Comparison of ENCODE assay signal across 18 cellular contexts in the genomic region with DNA sequence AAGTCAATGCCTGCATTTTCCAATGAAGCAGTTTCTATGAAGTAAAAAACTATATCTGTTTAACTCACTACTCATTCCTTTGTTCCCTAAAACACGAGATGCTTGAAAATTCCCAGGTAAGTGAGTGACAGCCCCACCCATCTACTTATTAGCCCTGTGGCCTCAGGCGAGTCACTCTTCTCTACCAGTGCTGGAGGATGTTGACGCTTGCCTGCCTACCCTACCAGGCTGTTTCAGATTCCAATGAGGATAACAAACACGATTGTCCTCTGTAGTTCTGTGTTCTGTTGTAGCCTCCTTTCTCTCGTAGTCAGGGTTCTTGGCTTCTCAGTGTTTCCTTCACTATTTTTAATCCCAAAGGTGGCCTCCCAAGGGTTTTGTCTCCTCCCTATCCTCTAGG.
DNase-seq lines count a peak whose midpoint lies in the region; ATAC-seq, FAIRE-seq and TF ChIP-seq lines count a peak whose summit lies in the region.
"Had no signal": no experiment of that assay in that cellular context is flagged by ENCODE, and none has a peak within 500 bp of the region (broad histone marks: within the 10 kb centered on the region; RNA-seq: fewer than 3 reads in every experiment).

No MANE protein-coding gene starts in this region.

- CTCF ChIA-PET in WTC11 (lab: Charles Lee) = interaction anchor here (1.7 kb wide), 1 partner anchor 88 kb away, joined by 9 read pairs; no protein-coding TSS in a partner anchor

- no peak for TF ChIP-seq POLR2A in heart left ventricle (IDR thresholded peaks at IDR 0.05)
- TF ChIP-seq POLR2A in transverse colon (IDR thresholded peaks at IDR 0.05) = no peak

- H3K9me3 Mint-ChIP-seq in WTC11 = no peaks in the 10 kb centered on the region
- H3K9me3 Mint-ChIP-seq: neural crest cell had no signal

- FAIRE-seq in keratinocyte (lab: Jason Lieb, UNC) = peak; percentile 29

- H3K27me3 ChIP-seq in heart left ventricle (no peaks in the 10 kb centered on the region), keratinocyte (ENCODE audit: control insufficient read depth, extremely low read depth, insufficient read depth, low read length) (no peaks in the 10 kb centered on the region), transverse colon (no peaks in the 10 kb centered on the region)
- H3K27me3 ChIP-seq: adrenal gland, colonic mucosa had no signal

- no peaks in the 10 kb centered on the region for H3K79me2 ChIP-seq in keratinocyte (ENCODE audit: control insufficient read depth, insufficient read depth, low read length)

- no peak overlapping the region for H3K4me3 ChIP-seq in heart left ventricle
- H3K4me3 ChIP-seq in keratinocyte (ENCODE audit: control insufficient read depth in 2 of 3, extremely low read depth in 1 of 3, insufficient read depth in 2 of 3, low read depth in 1 of 3, low read length in 3 of 3) = no peak overlapping the region
- no peak overlapping the region for H3K4me3 ChIP-seq in transverse colon
- H3K4me3 ChIP-seq: adrenal gland, colonic mucosa, lower lobe of right lung had no signal

- peak overlapping the region; percentile 53 to 94 (median 82) for H3K27ac ChIP-seq in heart left ventricle
- H3K27ac ChIP-seq in keratinocyte (ENCODE audit: control insufficient read depth, insufficient read depth, low read length) = no peak overlapping the region
- peak overlapping the region; percentile 45 to 61 (median 60) for H3K27ac ChIP-seq in transverse colon
- H3K27ac ChIP-seq: adrenal gland, colonic mucosa, KMS-11, lower lobe of right lung had no signal

- H3K4me1 ChIP-seq in heart left ventricle = peaks cover 0 to 68% (median 23%) of the 10 kb centered on the region in 12 donors
- H3K4me1 ChIP-seq in keratinocyte (ENCODE audit: control insufficient read depth, extremely low read depth, insufficient read depth, low read length) = peaks cover 7% of the 10 kb centered on the region
- peaks cover 14 to 58% (median 32%) of the 10 kb centered on the region in 4 donors for H3K4me1 ChIP-seq in transverse colon
- H3K4me1 ChIP-seq: lower lobe of right lung had no signal

- no peaks in the 10 kb centered on the region for H4K20me1 ChIP-seq in keratinocyte (ENCODE audit: control insufficient read depth, extremely low read depth, insufficient read depth, low read length)

- DNase-seq in heart left ventricle (no peak), cardiac septum (ENCODE audit: low spot score) (no peak), WTC11 (ENCODE audit: low spot score) (no peak), keratinocyte (ENCODE audit: low read depth, low spot score) (no peak), transverse colon (no peak), NCI-H82 treated with DMSO at 0.1 percent for 48 hours (lab: John Stamatoyannopoulos, UW; ENCODE audit: unreplicated experiment) (no peak)
- no peak for DNase-seq in stimulated activated naive CD8-positive, alpha-beta T cell treated with anti-CD3 and anti-CD28 coated beads, Interleukin-15, Interleukin-2, amounts not matched to agents 100 U/mL and 50 U/mL, for 24 hours
- DNase-seq: ACHN; activated CD4-positive, alpha-beta T cell treated with anti-CD3 and anti-CD28 coated beads for 4 hours; Calu3; colonic mucosa; lower lobe of right lung; NCI-H1694; stimulated activated naive CD4-positive, alpha-beta T cell had no signal

- in situ Hi-C loops in transverse colon (cut with MboI; ENCODE audit: low pct_ligation_motif_present in 1 of 4, low pct_unique_long_range_greater_than_20kb in 1 of 4, low sequenced_read_pairs in 3 of 4) = no loop called here

- H3K36me3 Mint-ChIP-seq in WTC11 = peaks cover 3% of the 10 kb centered on the region; the same call in 1 of the 2 replicates

- H3K9me3 ChIP-seq in heart left ventricle (no peaks in the 10 kb centered on the region), keratinocyte (ENCODE audit: control insufficient read depth, low read depth, low read length) (no peaks in the 10 kb centered on the region), transverse colon (no peaks in the 10 kb centered on the region)
- H3K9me3 ChIP-seq: adrenal gland, colonic mucosa, lower lobe of right lung had no signal

- no peaks in the 10 kb centered on the region for H3K36me3 ChIP-seq in heart left ventricle
- H3K36me3 ChIP-seq in keratinocyte (ENCODE audit: control insufficient read depth in 2 of 2, extremely low read depth in 1 of 2, insufficient read depth in 2 of 2, low read length in 2 of 2) = peaks cover 0 to 7% of the 10 kb centered on the region in 2 experiments
- H3K36me3 ChIP-seq in transverse colon = no peaks in the 10 kb centered on the region
- H3K36me3 ChIP-seq: adrenal gland, colonic mucosa had no signal

- H3K9ac ChIP-seq in keratinocyte (ENCODE audit: control insufficient read depth, extremely low read depth, insufficient read depth, low read length) = no peak overlapping the region
- H3K9ac ChIP-seq: KMS-11 had no signal

- no peak overlapping the region for H2AFZ ChIP-seq in keratinocyte (ENCODE audit: control insufficient read depth, low read length)

- dilution Hi-C loops in keratinocyte (cut with MboI; ENCODE audit: extremely low pct_ligation_motif_present, low sequenced_read_pairs) = no loop called here

- H3K27me3 Mint-ChIP-seq in WTC11 (ENCODE audit: low read depth) = no peaks in the 10 kb centered on the region

- TF ChIP-seq EP300 in transverse colon (IDR thresholded peaks at IDR 0.05; ENCODE audit: low read depth) = no peak

- TF ChIP-seq CTCF in heart left ventricle (IDR thresholded peaks at IDR 0.05) = no peak
- no peak for TF ChIP-seq CTCF in WTC11 (IDR thresholded peaks at IDR 0.05)
- no peak for TF ChIP-seq CTCF in keratinocyte (optimal IDR thresholded peaks at IDR 0.05 in 1 of 3, IDR thresholded peaks at IDR 0.05 in 1 of 3, conservative IDR thresholded peaks at IDR 0.05 in 1 of 3; ENCODE audit: extremely low read depth in 1 of 3, insufficient read depth in 2 of 3, low read length in 3 of 3)
- TF ChIP-seq CTCF in transverse colon (IDR thresholded peaks at IDR 0.05) = no peak

- POLR2A ChIA-PET in WTC11 (lab: Charles Lee) = no interaction called here

- ATAC-seq in heart left ventricle = no peak
- peak; percentile 52 for ATAC-seq in WTC11
- no peak for ATAC-seq in GM18870 (IDR thresholded peaks at IDR 0.05; ENCODE audit: unreplicated experiment)
- no peak for ATAC-seq in stimulated activated naive CD8-positive, alpha-beta T cell treated with anti-CD3 and anti-CD28 coated beads, Interleukin-15, Interleukin-2, amounts not matched to agents 100 U/mL and 50 U/mL, for 24 hours
- ATAC-seq: lower lobe of right lung had no signal

- peaks cover 12% of the 10 kb centered on the region for H3K4me1 Mint-ChIP-seq in WTC11
- H3K4me1 Mint-ChIP-seq: neural crest cell had no signal

- 0 out of 2 replicates have a peak overlapping the region, but pooled peaks have one; percentile 23 for H3K27ac Mint-ChIP-seq in WTC11

- H3K9me1 ChIP-seq in keratinocyte (ENCODE audit: control insufficient read depth, extremely low read depth, insufficient read depth, low read length) = no peaks in the 10 kb centered on the region

- intact Hi-C loops in heart left ventricle (cut with DNase I) = loop anchor here in 1 of 10 donors (10.0 kb wide), 1 partner anchor 62 kb away; no protein-coding TSS in a partner anchor
- intact Hi-C loops in cardiac septum (cut with DNase I) = no loop called here
- intact Hi-C loops in transverse colon (cut with DNase I; ENCODE audit: low total_unique reads) = no loop called here

- WGBS in heart left ventricle, 4 donors = 39 to 57% (median 41%) methylated on average over 5 of the region's 5 CpGs
- WGBS in transverse colon (ENCODE audit: low coverage in 1 of 2), 2 donors = 41 to 42% methylated on average over 5 of the region's 5 CpGs

- H3K4me2 ChIP-seq in keratinocyte (ENCODE audit: control insufficient read depth, extremely low read depth, insufficient read depth, low read depth, low read length) = no peak overlapping the region
- H3K4me2 ChIP-seq: KMS-11 had no signal

- H3K4me3 Mint-ChIP-seq in WTC11 = no peak overlapping the region
- H3K4me3 Mint-ChIP-seq: neural crest cell had no signal

TF ChIP-seq in WTC11, 78 proteins besides CTCF, POLR2A, EP300 and RAD21:
- TF ChIP-seq ZNF396 (CRISPR knock-in tag; IDR thresholded peaks at IDR 0.05; ENCODE audit: borderline replicate concordance) = no peak
